ENCODE assay signal across 8 cellular contexts in the genomic region with DNA sequence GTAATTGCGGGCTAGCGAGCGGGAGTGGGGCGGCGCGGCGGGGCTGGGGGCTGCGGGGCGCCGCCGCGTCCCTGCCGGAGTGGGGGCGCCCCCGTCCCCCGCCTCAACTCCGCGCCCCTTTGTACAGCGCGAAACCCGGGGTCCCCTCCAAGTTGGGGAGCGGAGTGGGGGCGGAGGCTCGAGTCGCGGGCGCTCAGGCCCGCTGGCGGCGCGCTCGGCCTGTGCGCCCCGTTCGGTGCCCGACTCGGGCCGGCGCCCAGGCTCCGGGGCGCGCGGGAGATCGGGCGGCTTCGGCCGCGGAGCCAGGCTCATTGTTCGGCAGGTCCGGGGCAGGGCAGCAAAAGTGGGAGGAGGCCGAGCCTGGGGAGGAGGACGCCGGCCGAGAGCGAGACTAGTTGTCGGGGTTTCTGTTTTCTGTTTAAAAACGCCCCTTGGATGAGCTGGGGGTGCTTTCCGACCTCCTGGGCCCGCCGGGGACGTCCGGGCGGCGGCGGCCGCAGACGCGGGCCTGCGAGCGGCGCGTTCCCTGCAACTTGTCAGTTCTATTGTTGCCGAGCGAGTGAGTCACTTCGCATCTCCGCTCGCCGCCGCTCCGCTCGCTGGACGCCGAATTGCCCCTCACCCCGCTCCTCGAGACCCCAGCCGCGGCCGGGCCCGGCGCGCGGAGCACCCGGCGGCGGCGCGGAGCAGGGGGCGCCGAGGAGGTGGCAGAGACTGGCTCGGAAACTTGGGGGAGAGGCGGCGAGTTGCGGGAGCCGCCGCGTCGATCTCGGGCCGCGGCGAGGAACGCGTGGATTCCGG. TPM values are rescaled to one million over a fixed set of nuclear protein-coding genes. Genes with fewer than 3 reads are reported as not detected.
A peak's percentile ranks its signal among the peaks of the same experiment; 100 is the strongest.
DNase-seq lines count a peak whose midpoint lies in the region; ATAC-seq and TF ChIP-seq lines count a peak whose summit lies in the region.

No MANE protein-coding gene starts in this region.

- H3K4me1 Mint-ChIP-seq in naive thymus-derived CD8-positive, alpha-beta T cell = peaks cover 16 to 50% (median 48%) of the 10 kb centered on the region in 4 donors
- H3K4me1 Mint-ChIP-seq in stimulated activated naive CD8-positive, alpha-beta T cell treated with anti-CD3 and anti-CD28 coated beads, Interleukin-15, Interleukin-2, amounts not matched to agents 100 ng/mL and 50 ng/mL, for 24 hours (ENCODE audit: low read depth) = peaks cover 53% of the 10 kb centered on the region

- TF ChIP-seq CTCF in 22Rv1 (IDR thresholded peaks at IDR 0.05) (no peak), esophagus muscularis mucosa (IDR thresholded peaks at IDR 0.05) (no peak)

- H3K36me3 ChIP-seq in esophagus muscularis mucosa = no peaks in the 10 kb centered on the region

- H3K9me3 ChIP-seq in esophagus muscularis mucosa = no peaks in the 10 kb centered on the region

- 0% methylated on average over 5 of the region's 114 CpGs for WGBS in esophagus muscularis mucosa

- H3K27me3 Mint-ChIP-seq in naive thymus-derived CD8-positive, alpha-beta T cell = no peaks in the 10 kb centered on the region
- H3K27me3 Mint-ChIP-seq in stimulated activated naive CD8-positive, alpha-beta T cell treated with anti-CD3 and anti-CD28 coated beads, Interleukin-15, Interleukin-2, amounts not matched to agents 100 ng/mL and 50 ng/mL, for 24 hours = no peaks in the 10 kb centered on the region

- H3K4me3 Mint-ChIP-seq in naive thymus-derived CD8-positive, alpha-beta T cell = peak overlapping the region; percentile 83 to 97 (median 90)
- peak overlapping the region; percentile 96 for H3K4me3 Mint-ChIP-seq in stimulated activated naive CD8-positive, alpha-beta T cell treated with anti-CD3 and anti-CD28 coated beads, Interleukin-15, Interleukin-2, amounts not matched to agents 100 ng/mL and 50 ng/mL, for 24 hours

- peak; percentile 29 for ATAC-seq in GM18502 (IDR thresholded peaks at IDR 0.05; ENCODE audit: poor library complexity, unreplicated experiment)
- peak; percentile 35 for ATAC-seq in HG02970 (IDR thresholded peaks at IDR 0.05; ENCODE audit: low FRiP score, unreplicated experiment)
- ATAC-seq in naive thymus-derived CD8-positive, alpha-beta T cell = peak; percentile 38 to 49

- intact Hi-C loops in esophagus muscularis mucosa (cut with DNase I) = loop anchor here (1.0 to 10.0 kb wide), 4 partner anchors 32 to 386 kb away; no protein-coding TSS in a partner anchor

- peaks cover 36 to 64% (median 61%) of the 10 kb centered on the region in 4 donors for H3K4me1 ChIP-seq in esophagus muscularis mucosa

- H3K27me3 ChIP-seq in esophagus muscularis mucosa = no peaks in the 10 kb centered on the region

- POLR2A ChIA-PET in naive thymus-derived CD8-positive, alpha-beta T cell (lab: Charles Lee) = interaction anchor here (0.7 to 3.0 kb wide), 11 partner anchors 11 to 674 kb away, joined by 3 to 44 read pairs (median 4); no protein-coding TSS in a partner anchor

- H3K27ac Mint-ChIP-seq in naive thymus-derived CD8-positive, alpha-beta T cell = peak overlapping the region in 9 of 10 donors; percentile 73 to 95 (median 88)
- peak overlapping the region; percentile 96 for H3K27ac Mint-ChIP-seq in stimulated activated naive CD8-positive, alpha-beta T cell treated with anti-CD3 and anti-CD28 coated beads, Interleukin-15, Interleukin-2, amounts not matched to agents 100 ng/mL and 50 ng/mL, for 24 hours

- H3K27ac ChIP-seq in 22Rv1 = peak overlapping the region; percentile 72
- peak overlapping the region; percentile 96 to 98 (median 97) for H3K27ac ChIP-seq in esophagus muscularis mucosa (replicated peaks in 1 of 4)

- no peak for TF ChIP-seq EP300 in esophagus muscularis mucosa (IDR thresholded peaks at IDR 0.05)

- TF ChIP-seq POLR2A in esophagus muscularis mucosa (IDR thresholded peaks at IDR 0.05; ENCODE audit: low read depth) = no peak

- H3K36me3 Mint-ChIP-seq in naive thymus-derived CD8-positive, alpha-beta T cell = peaks cover 0 to 21% (median 0%) of the 10 kb centered on the region in 3 donors
- peaks cover 35% of the 10 kb centered on the region for H3K36me3 Mint-ChIP-seq in stimulated activated naive CD8-positive, alpha-beta T cell treated with anti-CD3 and anti-CD28 coated beads, Interleukin-15, Interleukin-2, amounts not matched to agents 100 ng/mL and 50 ng/mL, for 24 hours (ENCODE audit: low read depth)

- no peaks in the 10 kb centered on the region for H3K9me3 Mint-ChIP-seq in naive thymus-derived CD8-positive, alpha-beta T cell
- H3K9me3 Mint-ChIP-seq in stimulated activated naive CD8-positive, alpha-beta T cell treated with anti-CD3 and anti-CD28 coated beads, Interleukin-15, Interleukin-2, amounts not matched to agents 100 ng/mL and 50 ng/mL, for 24 hours = no peaks in the 10 kb centered on the region

- H3K4me3 ChIP-seq in esophagus muscularis mucosa = peak overlapping the region; percentile 96 to 100 (median 98)

- DNase-seq in NOMO-1 treated with dmso at 0.1 percent for 144 hours (lab: John Stamatoyannopoulos, UW; ENCODE audit: unreplicated experiment) (peak; percentile 15), activated T-helper 1 cell treated with Interleukin-2 at 50 U/mL for 16 hours (ENCODE audit: low read depth) (peak; percentile 27), esophagus muscularis mucosa (ENCODE audit: extremely low spot score) (no peak)
- peak; percentile 43 to 67 (median 58) for DNase-seq in naive thymus-derived CD8-positive, alpha-beta T cell

RNA-seq across cellular contexts. Expression of a gene that starts 0.7 kb away (rescaled TPM):
- 100 to 1,000 TPM; 108 to 177 (median 148) TPM for total RNA-seq in esophagus muscularis mucosa
- total RNA-seq in naive thymus-derived CD8-positive, alpha-beta T cell = 10 to 100 TPM; 73.6 to 77.3 TPM
- 10 to 100 TPM; 43.2 to 54.3 (median 44.8) TPM for polyA plus RNA-seq in naive thymus-derived CD8-positive, alpha-beta T cell
